In the genomic region with DNA sequence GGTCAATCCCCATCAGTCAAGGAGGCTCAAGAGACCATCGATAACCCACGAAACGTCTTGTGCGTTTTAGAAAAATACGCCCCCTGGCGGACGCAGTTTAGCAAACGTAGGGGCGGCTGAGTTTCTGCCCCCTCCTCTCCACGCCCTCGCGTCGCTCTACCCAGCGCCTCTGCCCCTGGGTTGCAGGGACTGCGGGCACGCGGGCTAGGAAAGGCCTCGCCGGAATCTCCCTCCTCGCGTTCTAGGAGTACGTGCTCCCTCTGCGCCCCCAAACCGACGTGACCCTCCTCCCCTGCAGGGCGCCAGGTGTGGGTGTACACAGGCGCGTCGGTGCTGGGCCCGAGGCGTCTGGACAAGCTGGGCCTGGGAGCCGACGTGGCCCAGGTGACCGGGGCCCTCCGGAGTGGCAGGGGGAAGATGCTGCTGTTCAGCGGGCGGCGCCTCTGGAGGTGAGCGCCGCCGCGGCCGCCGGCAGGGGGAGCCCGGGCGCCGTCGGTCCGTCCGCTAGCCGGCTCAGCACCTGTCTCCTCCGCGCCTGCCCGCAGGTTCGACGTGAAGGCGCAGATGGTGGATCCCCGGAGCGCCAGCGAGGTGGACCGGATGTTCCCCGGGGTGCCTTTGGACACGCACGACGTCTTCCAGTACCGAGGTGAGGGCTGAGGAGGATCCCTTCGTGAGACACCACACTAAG, we compare ENCODE assay signal across 8 cellular contexts. TPM values are rescaled to one million over a fixed set of nuclear protein-coding genes. Genes with fewer than 3 reads are reported as not detected.
A peak's percentile ranks its signal among the peaks of the same experiment; 100 is the strongest.
DNase-seq lines count a peak whose midpoint lies in the region; ATAC-seq, FAIRE-seq and TF ChIP-seq lines count a peak whose summit lies in the region.

No MANE protein-coding gene starts in this region.

- H3K4me1 Mint-ChIP-seq in neural progenitor cell = peaks cover 14% of the 10 kb centered on the region

- no peaks in the 10 kb centered on the region for H3K79me2 ChIP-seq in neural progenitor cell (ENCODE audit: low read depth)

- peak overlapping the region; percentile 71 for H3K4me3 Mint-ChIP-seq in neural progenitor cell

- H3K9me3 Mint-ChIP-seq in neural progenitor cell = peaks cover 9% of the 10 kb centered on the region

- H3K36me3 ChIP-seq in HUES6 (ENCODE audit: control insufficient read depth, insufficient read depth, low read length) = no peaks in the 10 kb centered on the region
- peaks cover 15% of the 10 kb centered on the region for H3K36me3 ChIP-seq in NT2/D1 (ENCODE audit: insufficient read depth, insufficient read length, low read length)
- H3K36me3 ChIP-seq in esophagus muscularis mucosa = no peaks in the 10 kb centered on the region
- H3K36me3 ChIP-seq in neural progenitor cell = no peaks in the 10 kb centered on the region

- H3K27ac ChIP-seq in HUES6 (ENCODE audit: low read depth, low read length) (no peak overlapping the region), esophagus muscularis mucosa (replicated peaks in 1 of 4) (no peak overlapping the region), neural progenitor cell (no peak overlapping the region)

- no peak for DNase-seq in Right ventricle myocardium inferior (ENCODE audit: missing footprints)
- DNase-seq in cardiac septum (ENCODE audit: low spot score) = no peak
- DNase-seq in NT2/D1 (ENCODE audit: low read depth, low spot score) = no peak
- peak; percentile 58 for DNase-seq in activated T-cell treated with anti-CD3 and anti-CD28 coated beads for 1 hour (ENCODE audit: low read depth)
- DNase-seq in esophagus muscularis mucosa (ENCODE audit: extremely low spot score) = no peak
- DNase-seq in neural progenitor cell (ENCODE audit: low spot score) = peak; percentile 90
- DNase-seq in urothelium cell line (ENCODE audit: low spot score) = peak; percentile 91

- H3K27ac Mint-ChIP-seq in neural progenitor cell = no peak overlapping the region

- H3K9ac ChIP-seq in HUES6 (ENCODE audit: low read length) (peak overlapping the region; percentile 43), NT2/D1 (ENCODE audit: insufficient read length, low read depth) (peak overlapping the region; percentile 57), neural progenitor cell (no peak overlapping the region)

- TF ChIP-seq CTCF in esophagus muscularis mucosa (IDR thresholded peaks at IDR 0.05) (peak; percentile 65 to 79 (median 72)), neural progenitor cell (IDR thresholded peaks at IDR 0.05) (peak; percentile 68)

- TF ChIP-seq POLR2A in esophagus muscularis mucosa (IDR thresholded peaks at IDR 0.05; ENCODE audit: low read depth) = no peak

- peak overlapping the region; percentile 75 for H3K4me2 ChIP-seq in neural progenitor cell

- no peak for FAIRE-seq in urothelium cell line (lab: Jason Lieb, UNC)

- peak; percentile 58 for ATAC-seq in Right ventricle myocardium inferior

- H3K36me3 Mint-ChIP-seq in neural progenitor cell = no peaks in the 10 kb centered on the region

- H3K4me1 ChIP-seq in HUES6 (ENCODE audit: control insufficient read depth, insufficient read depth, low read length) (peaks cover 9% of the 10 kb centered on the region; the same call in 1 of the 2 replicates), NT2/D1 (ENCODE audit: insufficient read depth, insufficient read length) (peaks cover 4% of the 10 kb centered on the region), esophagus muscularis mucosa (peaks cover 5 to 39% (median 21%) of the 10 kb centered on the region in 4 donors), neural progenitor cell (no peaks in the 10 kb centered on the region)

- no peak for TF ChIP-seq EP300 in esophagus muscularis mucosa (IDR thresholded peaks at IDR 0.05)

- H2AFZ ChIP-seq in neural progenitor cell (replicated peaks) = peak overlapping the region; percentile 90

- WGBS in esophagus muscularis mucosa = 21% methylated on average over 12 of the region's 67 CpGs

- H3K27me3 ChIP-seq in HUES6 (ENCODE audit: control insufficient read depth, insufficient read depth, low read length) = peaks cover 15% of the 10 kb centered on the region
- H3K27me3 ChIP-seq in NT2/D1 (ENCODE audit: insufficient read depth, insufficient read length) = peaks cover 10% of the 10 kb centered on the region
- H3K27me3 ChIP-seq in esophagus muscularis mucosa = peaks cover 7 to 100% (median 53%) of the 10 kb centered on the region in 4 donors
- H3K27me3 ChIP-seq in neural progenitor cell = peaks cover 36% of the 10 kb centered on the region

- peaks cover 31% of the 10 kb centered on the region for H3K27me3 Mint-ChIP-seq in neural progenitor cell (ENCODE audit: insufficient read depth, low read depth)

- H3K4me3 ChIP-seq in HUES6 (ENCODE audit: low read depth, low read length) (peak overlapping the region; percentile 58), NT2/D1 (ENCODE audit: insufficient read length, low read depth) (peak overlapping the region; percentile 37), esophagus muscularis mucosa (peak overlapping the region in 2 of 4 donors; percentile 22 to 34), neural progenitor cell (peak overlapping the region; percentile 44)

- H3K9me3 ChIP-seq in HUES6 (ENCODE audit: control insufficient read depth, insufficient read depth, low read depth, low read length) (0 out of 2 replicates have a peak, but pooled peaks cover 5% of the 10 kb centered on the region), NT2/D1 (ENCODE audit: insufficient read depth, low read length) (peaks cover 19% of the 10 kb centered on the region; the same call in 1 of the 2 replicates), esophagus muscularis mucosa (no peaks in the 10 kb centered on the region), neural progenitor cell (ENCODE audit: low read depth) (no peaks in the 10 kb centered on the region)

- H4K20me1 ChIP-seq in neural progenitor cell (ENCODE audit: low read depth) = peaks cover 9% of the 10 kb centered on the region

- intact Hi-C loops in Right ventricle myocardium inferior (cut with DNase I) (no loop called here), cardiac septum (cut with DNase I) (loop anchor here (2.0 to 10.0 kb wide), 2 partner anchors 75 to 161 kb away; a partner anchor contains a TSS), esophagus muscularis mucosa (cut with DNase I) (no loop called here)

- peaks cover 12% of the 10 kb centered on the region for H3F3A ChIP-seq in neural progenitor cell (ENCODE audit: low read depth)

RNA-seq across cellular contexts. Expression of a gene that starts 5.3 kb away (rescaled TPM):
- total RNA-seq in Right ventricle myocardium inferior (1.1 TPM), cardiac septum (2.4 TPM), esophagus muscularis mucosa (1 to 10 TPM in 1 of 4 donors, under 1 TPM in 3; 0.11 to 6.5 (median 0.63) TPM), neural progenitor cell (ENCODE audit: low replicate concordance) (0.15 TPM in 1 of 2 replicates, not detected in the other)

RNA-seq across cellular contexts. Expression of a gene that starts 15.0 kb away (rescaled TPM):
- total RNA-seq in Right ventricle myocardium inferior = not detected
- 0.73 TPM for total RNA-seq in cardiac septum
- 1 to 10 TPM in 1 of 4 donors, under 1 TPM in 1, not detected in 2; 0.99 to 1.2 TPM for total RNA-seq in esophagus muscularis mucosa
- total RNA-seq in neural progenitor cell (ENCODE audit: low replicate concordance) = 0.37 and 0.77 TPM in 2 replicates

RNA-seq across cellular contexts. Expression of a gene that starts 42.0 kb away (rescaled TPM):
- total RNA-seq in Right ventricle myocardium inferior (9.7 TPM), cardiac septum (8.5 TPM), esophagus muscularis mucosa (10 to 100 TPM; 12.9 to 19.0 (median 15.3) TPM), neural progenitor cell (ENCODE audit: low replicate concordance) (7.2 and 17.4 TPM in 2 replicates)

Comparison
In these comparisons a context has a peak if more than half of its experiments do, and no peak if none do; other contexts are left out.
1. DNase-seq: peak in activated T-cell treated with anti-CD3 and anti-CD28 coated beads for 1 hour (single experiment), neural progenitor cell (single experiment) and urothelium cell line (single experiment); none in Right ventricle myocardium inferior (single experiment), cardiac septum (single experiment), NT2/D1 (single experiment) and esophagus muscularis mucosa (single experiment).